ENCODE assay signal across 20 cellular contexts in the genomic region with DNA sequence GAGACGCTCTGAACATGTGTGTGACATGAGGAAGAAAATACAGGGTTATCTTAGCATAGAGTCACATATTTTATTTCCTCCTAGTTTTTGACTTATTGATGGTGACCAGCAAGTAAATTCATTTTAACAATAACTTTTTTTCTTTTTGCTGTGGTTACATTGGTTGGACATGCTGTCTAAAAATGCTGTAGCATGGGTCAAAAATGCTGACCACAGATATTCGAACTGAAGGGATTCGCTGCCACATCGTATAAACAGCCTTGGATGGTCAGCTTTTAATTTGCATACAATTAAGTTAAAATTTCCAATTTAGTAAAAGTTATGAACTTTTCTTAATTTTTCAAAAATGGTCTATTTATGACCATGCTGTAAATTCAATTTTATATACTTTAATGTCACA.
"Had no signal": no experiment of that assay in that cellular context is flagged by ENCODE, and none has a peak within 500 bp of the region (broad histone marks: within the 10 kb centered on the region; RNA-seq: fewer than 3 reads in every experiment).

No MANE protein-coding gene starts in this region.

- H3K36me3 ChIP-seq: ascending aorta had no signal

- H3K9ac ChIP-seq: SK-N-SH had no signal

- H3K4me2 ChIP-seq: SK-N-SH had no signal

- H3K4me1 ChIP-seq: ascending aorta had no signal

- DNase-seq: activated CD4-positive, alpha-beta memory T cell treated with anti-CD3 and anti-CD28 coated beads for 36 hours; activated CD4-positive, alpha-beta T cell treated with anti-CD3 and anti-CD28 coated beads, Interleukin-2, amount 10 ng/mL, durations not matched to agents 7 days and 5 days; activated CD4-positive, CD25-positive, alpha-beta regulatory T cell; activated CD8-positive, alpha-beta memory T cell treated with anti-CD3 and anti-CD28 coated beads for 24 hours; activated effector memory CD4-positive, alpha-beta T cell treated with anti-CD3 and anti-CD28 coated beads, Interleukin-2, amount 50 U/mL, for 16 hours; activated naive CD4-positive, alpha-beta T cell treated with Interleukin-2 at 50 U/mL for 16 hours; activated naive CD8-positive, alpha-beta T cell treated with anti-CD3 and anti-CD28 coated beads, Interleukin-2, amount 50 U/mL, for 24 hours; activated T-cell treated with anti-CD3 and anti-CD28 coated beads, Interleukin-2, amount 50 U/mL, for 4 hours; amniotic stem cell; NCI-H1048; NCI-H1930; NCI-H2171; NCI-H2227 treated with DMSO at 0.1 percent for 48 hours; NCI-H446 treated with DMSO at 0.1 percent for 48 hours; RPMI8226; SK-N-SH; T-helper 1 cell had no signal

- H3K27me3 ChIP-seq: ascending aorta had no signal

- ATAC-seq: activated naive CD4-positive, alpha-beta T cell treated with anti-CD3 and anti-CD28 coated beads, Interleukin-2, amount 50 U/mL, for 72 hours; activated naive CD8-positive, alpha-beta T cell treated with anti-CD3 and anti-CD28 coated beads, Interleukin-2, amount 50 U/mL, for 24 hours; activated T-cell treated with anti-CD3 and anti-CD28 coated beads, Interleukin-2, amount 50 U/mL, for 4 hours; Right ventricle myocardium inferior had no signal

- H3K27ac ChIP-seq: ascending aorta had no signal

- H3K9me3 ChIP-seq: ascending aorta, SK-N-SH had no signal

- H3K4me3 ChIP-seq: ascending aorta had no signal
